Comparison of ENCODE assay signal across 8 cellular contexts in genomic region chr12:30696486-30696885, GRCh38. TPM values are rescaled to one million over a fixed set of nuclear protein-coding genes. Genes with fewer than 3 reads are reported as not detected.
DNase-seq lines count a peak whose midpoint lies in the region; ATAC-seq and TF ChIP-seq lines count a peak whose summit lies in the region.

No MANE protein-coding gene starts in this region.

- H3K27me3 ChIP-seq in CD4-positive, alpha-beta memory T cell (ENCODE audit: insufficient read depth, low read length): no peaks in the 10 kb centered on the region
- H3K27me3 ChIP-seq in Karpas-422 (ENCODE audit: low read length) (no peaks in the 10 kb centered on the region), dorsolateral prefrontal cortex (no peaks in the 10 kb centered on the region), neural cell (ENCODE audit: insufficient read depth, low read depth, low read length) (no peaks in the 10 kb centered on the region)

- H3K4me3 ChIP-seq in CD4-positive, alpha-beta memory T cell (ENCODE audit: low read length in 2 of 2): peak overlapping the region; percentile 86 to 99
- H3K4me3 ChIP-seq in Karpas-422 (ENCODE audit: low read length) (peak overlapping the region; percentile 91), dorsolateral prefrontal cortex (peak overlapping the region in 58 of 59 donors; percentile 37 to 100 (median 95)), neural cell (ENCODE audit: low read length) (peak overlapping the region; percentile 94)

- no peaks in the 10 kb centered on the region for H4K20me1 ChIP-seq in Karpas-422 (ENCODE audit: insufficient read depth, low read depth, low read length)
- H4K20me1 ChIP-seq in neural cell (ENCODE audit: insufficient read depth): no peaks in the 10 kb centered on the region

- H3K9ac ChIP-seq in Karpas-422 (ENCODE audit: low read length) (peak overlapping the region; percentile 90), neural cell (ENCODE audit: low read length) (peak overlapping the region; percentile 79)

- H3F3A ChIP-seq in neural cell (ENCODE audit: insufficient read depth, low read length, poor library complexity, severe bottlenecking): no peaks in the 10 kb centered on the region

- peak overlapping the region; percentile 63 for H3K27ac ChIP-seq in CD4-positive, alpha-beta memory T cell (ENCODE audit: low read depth, low read length)
- H3K27ac ChIP-seq in Karpas-422 (ENCODE audit: low read length) (no peak overlapping the region), dorsolateral prefrontal cortex (peak overlapping the region in 3 of 59 donors; percentile 70 to 90 (median 71)), neural cell (ENCODE audit: low read length) (no peak overlapping the region)

- no peaks in the 10 kb centered on the region for H3K9me2 ChIP-seq in Karpas-422 (replicated peaks; ENCODE audit: insufficient read depth, low read length)
- H3K9me2 ChIP-seq in neural cell (ENCODE audit: insufficient read depth, low read length): no peaks in the 10 kb centered on the region

- no peak for ATAC-seq in GM21825 (IDR thresholded peaks at IDR 0.05; ENCODE audit: unreplicated experiment)
- ATAC-seq in HG03457 (IDR thresholded peaks at IDR 0.05; ENCODE audit: unreplicated experiment): no peak

- H3K9me3 Mint-ChIP-seq in CD4-positive, alpha-beta memory T cell: no peaks in the 10 kb centered on the region

- POLR2A ChIA-PET in CD4-positive, alpha-beta memory T cell (lab: Charles Lee; ENCODE audit: partially characterized antibody): interaction anchor here (0.6 to 5.0 kb wide), 3 partner anchors 58 to 1315 kb away, joined by 5 to 43 read pairs (median 5); partner anchors contain the start of genes CAPRIN2 and ERGIC2

- TF ChIP-seq CTCF in dorsolateral prefrontal cortex (IDR thresholded peaks at IDR 0.05 in 54 of 56, conservative IDR thresholded peaks at IDR 0.05 in 2 of 56; ENCODE audit: low read depth in 1 of 56, partially characterized antibody in 56 of 56) (no peak), neural cell (IDR thresholded peaks at IDR 0.05; ENCODE audit: poor library complexity, severe bottlenecking) (no peak)

- H3K36me3 Mint-ChIP-seq in CD4-positive, alpha-beta memory T cell: peaks cover 4 to 17% of the 10 kb centered on the region in 2 donors

- H3K9me3 ChIP-seq in CD4-positive, alpha-beta memory T cell (ENCODE audit: control insufficient read depth in 1 of 2, low read length in 2 of 2): no peaks in the 10 kb centered on the region
- no peaks in the 10 kb centered on the region for H3K9me3 ChIP-seq in Karpas-422 (ENCODE audit: low read length)
- no peaks in the 10 kb centered on the region for H3K9me3 ChIP-seq in neural cell (ENCODE audit: low read length)

- no peaks in the 10 kb centered on the region for H3K27me3 Mint-ChIP-seq in CD4-positive, alpha-beta memory T cell

- no peaks in the 10 kb centered on the region for H3K36me3 ChIP-seq in CD4-positive, alpha-beta memory T cell (ENCODE audit: insufficient read depth, low read length)
- no peaks in the 10 kb centered on the region for H3K36me3 ChIP-seq in Karpas-422 (ENCODE audit: insufficient read depth, low read length)
- H3K36me3 ChIP-seq in neural cell (ENCODE audit: insufficient read depth, low read length): no peaks in the 10 kb centered on the region

- H3K4me2 ChIP-seq in Karpas-422 (ENCODE audit: low read depth, low read length, poor library complexity, severe bottlenecking) (peak overlapping the region; percentile 93), neural cell (ENCODE audit: low read length) (peak overlapping the region; percentile 80)

- H3K4me1 Mint-ChIP-seq in CD4-positive, alpha-beta memory T cell: peaks cover 25 to 46% (median 37%) of the 10 kb centered on the region in 4 donors

- TF ChIP-seq EP300 in neural cell (conservative IDR thresholded peaks at IDR 0.05; ENCODE audit: poor library complexity, severe bottlenecking): no peak

- H3K79me2 ChIP-seq in Karpas-422 (ENCODE audit: low read length): peaks cover 41% of the 10 kb centered on the region
- H3K79me2 ChIP-seq in neural cell (replicated peaks; ENCODE audit: insufficient read depth, low read length): peaks cover 16% of the 10 kb centered on the region

- H3K4me3 Mint-ChIP-seq in CD4-positive, alpha-beta memory T cell: peak overlapping the region; percentile 96 to 98 (median 98)

- H3K27ac Mint-ChIP-seq in CD4-positive, alpha-beta memory T cell: peak overlapping the region in 4 of 7 donors; percentile 92 to 97 (median 95)

- TF ChIP-seq RAD21 in neural cell (conservative IDR thresholded peaks at IDR 0.05): no peak

- H2AFZ ChIP-seq in Karpas-422 (ENCODE audit: low read length): no peak overlapping the region
- H2AFZ ChIP-seq in neural cell (ENCODE audit: low read depth, low read length): peak overlapping the region; percentile 91

- CTCF ChIA-PET in CD4-positive, alpha-beta memory T cell (lab: Charles Lee; ENCODE audit: partially characterized antibody): interaction anchor here (0.9 to 1.2 kb wide), 3 partner anchors 13 to 1379 kb away, joined by 3 to 5 read pairs (median 4); partner anchors contain the start of gene CAPRIN2

- peaks cover 35% of the 10 kb centered on the region for H3K4me1 ChIP-seq in CD4-positive, alpha-beta memory T cell (ENCODE audit: insufficient read depth, low read length)
- peaks cover 35% of the 10 kb centered on the region for H3K4me1 ChIP-seq in Karpas-422 (ENCODE audit: low read length)

- intact Hi-C loops in CD4-positive, alpha-beta memory T cell (cut with micrococcal nuclease): loop anchor here (10.0 kb wide), 1 partner anchor 1978 kb away; the partner anchor contains the start of gene DNM1L
- intact Hi-C loops in dorsolateral prefrontal cortex (cut with DNase I): no loop called here

- DNase-seq in CD4-positive, alpha-beta memory T cell: peak in 1 of 5 donors; percentile 1
- DNase-seq in Karpas-422 (no peak), dorsolateral prefrontal cortex (no peak)
- no peak for DNase-seq in effector CD8-positive, alpha-beta T cell (lab: John Stamatoyannopoulos, UW)
- DNase-seq in activated CD4-positive, CD25-positive, alpha-beta regulatory T cell (lab: John Stamatoyannopoulos, UW): no peak

TF ChIP-seq in neural cell, 6 proteins besides CTCF, POLR2A, EP300 and RAD21:
- TF ChIP-seq SMC3 (conservative IDR thresholded peaks at IDR 0.05; ENCODE audit: poor library complexity): no peak
- TF ChIP-seq TAF1 (IDR thresholded peaks at IDR 0.05; ENCODE audit: low read depth): no peak
- TF ChIP-seq EZH2 (IDR thresholded peaks at IDR 0.05; ENCODE audit: borderline replicate concordance, insufficient read depth, low read length, poor library complexity, severe bottlenecking): no peak

RNA-seq across cellular contexts. Expression of gene IPO8, which starts 0.8 kb away (rescaled TPM):
- total RNA-seq in CD4-positive, alpha-beta memory T cell: 10 to 100 TPM; 50.2 to 60.5 TPM
- polyA plus RNA-seq in CD4-positive, alpha-beta memory T cell: 10 to 100 TPM in 1 of 2 donors, 1 to 10 TPM in 1; 7.9 to 14.5 TPM
- total RNA-seq in Karpas-422 (2014; rRNA removed; shearing (Covaris generic); ENCODE audit: low replicate concordance): 30.1 and 33.6 TPM in 2 replicates
- total RNA-seq in dorsolateral prefrontal cortex: 10 to 100 TPM; 32.8 to 62.2 (median 44.7) TPM
- 18.8 and 24.3 TPM in 2 replicates for polyA plus RNA-seq in neural cell
- polyA minus RNA-seq in neural cell: 32.6 and 36.0 TPM in 2 replicates

RNA-seq across cellular contexts. Expression of gene CAPRIN2, which starts 58.3 kb away (rescaled TPM):
- total RNA-seq in CD4-positive, alpha-beta memory T cell: 10 to 100 TPM; 42.9 to 47.0 TPM
- polyA plus RNA-seq in CD4-positive, alpha-beta memory T cell: 1 to 10 TPM; 4.5 to 8.7 TPM
- total RNA-seq in Karpas-422 (2014; rRNA removed; shearing (Covaris generic); ENCODE audit: low replicate concordance): 24.9 and 39.8 TPM in 2 replicates
- total RNA-seq in dorsolateral prefrontal cortex: 100 to 1,000 TPM in 4 of 120 experiments, 10 to 100 TPM in 116; 46.1 to 105 (median 75.4) TPM
- polyA plus RNA-seq in neural cell: 105 and 132 TPM in 2 replicates
- polyA minus RNA-seq in neural cell: 60.9 and 80.0 TPM in 2 replicates
